ENCODE assay signal across 14 cellular contexts in the genomic region with DNA sequence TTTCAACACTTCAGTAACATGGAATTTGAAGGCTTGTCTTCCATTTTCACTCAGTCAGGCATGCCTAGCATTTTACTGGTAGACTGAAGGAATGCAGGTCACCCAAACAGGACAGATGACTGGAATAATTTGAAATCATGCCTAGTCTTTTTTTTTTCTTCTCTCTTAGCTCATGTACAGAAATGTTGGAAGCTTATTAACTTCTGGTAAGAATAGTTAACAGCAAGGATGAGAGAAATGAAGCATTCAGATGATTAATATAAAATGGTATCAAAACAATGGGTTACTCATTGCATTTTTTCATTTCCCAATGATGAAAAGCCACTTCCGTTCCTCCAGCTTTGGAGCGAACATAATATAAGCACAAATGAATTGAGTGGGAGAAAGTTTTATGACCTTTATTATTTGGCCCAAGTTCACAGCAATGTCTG.
DNase-seq lines count a peak whose midpoint lies in the region; ATAC-seq, FAIRE-seq and TF ChIP-seq lines count a peak whose summit lies in the region.
"Had no signal": no experiment of that assay in that cellular context is flagged by ENCODE, and none has a peak within 500 bp of the region (broad histone marks: within the 10 kb centered on the region; RNA-seq: fewer than 3 reads in every experiment).

No MANE protein-coding gene starts in this region.

- 35% methylated on average over 2 of the region's 2 CpGs for WGBS in right cardiac atrium

- peaks cover 10% of the 10 kb centered on the region for H3K4me1 ChIP-seq in right cardiac atrium (ENCODE audit: control insufficient read depth, insufficient read depth, low read length)

- no peak overlapping the region for H3K4me3 ChIP-seq in right cardiac atrium (ENCODE audit: low read length)
- H3K4me3 ChIP-seq in bronchial epithelial cell (ENCODE audit: low read depth, low read length): no peak overlapping the region
- H3K4me3 ChIP-seq: heart right ventricle had no signal

- no peaks in the 10 kb centered on the region for H3K9me3 ChIP-seq in right cardiac atrium (ENCODE audit: control insufficient read depth, low read length)
- H3K9me3 ChIP-seq: heart right ventricle had no signal

- no peaks in the 10 kb centered on the region for H3K36me3 ChIP-seq in bronchial epithelial cell (ENCODE audit: control insufficient read depth, insufficient read depth, low read length)
- H3K36me3 ChIP-seq: heart right ventricle had no signal

- no peak for TF ChIP-seq CTCF in bronchial epithelial cell (IDR thresholded peaks at IDR 0.05; ENCODE audit: insufficient read depth, low read length, severe bottlenecking)

- no peak overlapping the region for H3K27ac ChIP-seq in right cardiac atrium (ENCODE audit: low read length)

- no peak for FAIRE-seq in bronchial epithelial cell (lab: Jason Lieb, UNC)
- FAIRE-seq: A204.1, H1, TTC549 had no signal

- no peaks in the 10 kb centered on the region for H3K27me3 ChIP-seq in right cardiac atrium (ENCODE audit: control insufficient read depth, insufficient read depth)
- no peaks in the 10 kb centered on the region for H3K27me3 ChIP-seq in bronchial epithelial cell (ENCODE audit: control insufficient read depth, insufficient read depth, low read length)
- H3K27me3 ChIP-seq: heart right ventricle had no signal

- intact Hi-C loops in right cardiac atrium (cut with DNase I): loop anchor here in 2 of 4 donors (5.0 to 10.0 kb wide), 2 partner anchors 171 to 181 kb away; no protein-coding TSS in a partner anchor
- intact Hi-C loops in Right ventricle myocardium superior (cut with DNase I): loop anchor here (10.0 kb wide), 1 partner anchor 181 kb away; no protein-coding TSS in a partner anchor

- ATAC-seq in right cardiac atrium (peak; percentile 27 to 41), Right ventricle myocardium superior (ENCODE audit: poor library complexity) (no peak), GM18870 (IDR thresholded peaks at IDR 0.05; ENCODE audit: unreplicated experiment) (no peak)
- ATAC-seq: naive thymus-derived CD8-positive, alpha-beta T cell had no signal

- DNase-seq in right cardiac atrium (no peak), Right ventricle myocardium superior (no peak), bronchial epithelial cell (ENCODE audit: low read depth) (peak; percentile 85), kidney glomerular epithelial cell (lab: John Stamatoyannopoulos, UW) (peak; percentile 99), NOMO-1 treated with DMSO at 0.1 percent for 48 hours (lab: John Stamatoyannopoulos, UW; ENCODE audit: unreplicated experiment) (no peak), hypothalamus (lab: John Stamatoyannopoulos, UW) (no peak), NK-92 (lab: John Stamatoyannopoulos, UW; ENCODE audit: unreplicated experiment) (no peak)
- DNase-seq: aorta; heart right ventricle; naive thymus-derived CD8-positive, alpha-beta T cell had no signal

Comparison
In these comparisons a context has a peak if more than half of its experiments do, and no peak if none do; other contexts are left out.
1. ATAC-seq: peak in right cardiac atrium (2 of 2); none in Right ventricle myocardium superior (single experiment) and GM18870 (single experiment).
2. DNase-seq: peak in bronchial epithelial cell (single experiment) and kidney glomerular epithelial cell (single experiment); none in right cardiac atrium (0 of 3), Right ventricle myocardium superior (single experiment), NOMO-1 treated with DMSO at 0.1 percent for 48 hours (single experiment), hypothalamus (0 of 51) and NK-92 (single experiment).